Comparison of ENCODE assay signal across 8 cellular contexts in the genomic region with DNA sequence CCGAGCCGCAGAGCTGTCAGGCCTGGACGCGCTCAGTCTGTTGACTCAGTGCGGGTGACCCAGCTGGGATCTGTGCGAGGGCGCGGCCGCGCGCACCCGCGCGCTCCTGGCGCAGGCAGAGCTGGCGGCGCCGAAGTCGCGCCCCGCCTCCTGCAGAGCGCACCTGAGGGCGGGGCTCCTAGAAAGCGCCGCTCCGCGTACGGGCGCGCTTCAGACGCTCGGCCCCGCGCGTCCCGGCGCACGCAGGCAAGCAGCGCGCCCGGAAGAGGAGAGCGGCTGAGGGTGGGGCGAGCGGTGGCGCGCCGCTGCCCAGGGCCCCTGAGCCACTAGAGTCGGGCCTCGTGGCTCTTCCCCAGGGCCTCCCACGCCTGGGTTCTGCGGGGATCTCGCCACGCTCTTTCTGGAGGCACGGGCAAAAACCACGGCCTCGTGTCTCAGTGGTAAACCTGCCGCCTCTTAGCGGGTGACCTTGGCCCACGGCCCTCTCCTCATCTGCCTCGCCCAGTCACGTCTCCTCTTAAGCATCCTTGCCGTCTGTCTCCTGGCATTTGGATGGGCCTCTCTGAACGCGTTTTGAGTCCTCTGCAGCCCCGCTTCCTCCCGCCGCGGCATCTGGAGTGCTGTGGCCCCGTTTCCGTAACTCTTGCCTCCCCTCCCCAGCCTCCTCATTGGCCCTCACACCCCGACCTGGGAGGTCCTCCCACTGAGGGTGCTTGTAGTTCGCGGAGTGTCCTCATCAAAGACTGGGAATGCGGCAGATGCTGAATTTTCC. TPM values are rescaled to one million over a fixed set of nuclear protein-coding genes. Genes with fewer than 3 reads are reported as not detected.
DNase-seq lines count a peak whose midpoint lies in the region; ATAC-seq, FAIRE-seq and TF ChIP-seq lines count a peak whose summit lies in the region.

A gene with protein sequence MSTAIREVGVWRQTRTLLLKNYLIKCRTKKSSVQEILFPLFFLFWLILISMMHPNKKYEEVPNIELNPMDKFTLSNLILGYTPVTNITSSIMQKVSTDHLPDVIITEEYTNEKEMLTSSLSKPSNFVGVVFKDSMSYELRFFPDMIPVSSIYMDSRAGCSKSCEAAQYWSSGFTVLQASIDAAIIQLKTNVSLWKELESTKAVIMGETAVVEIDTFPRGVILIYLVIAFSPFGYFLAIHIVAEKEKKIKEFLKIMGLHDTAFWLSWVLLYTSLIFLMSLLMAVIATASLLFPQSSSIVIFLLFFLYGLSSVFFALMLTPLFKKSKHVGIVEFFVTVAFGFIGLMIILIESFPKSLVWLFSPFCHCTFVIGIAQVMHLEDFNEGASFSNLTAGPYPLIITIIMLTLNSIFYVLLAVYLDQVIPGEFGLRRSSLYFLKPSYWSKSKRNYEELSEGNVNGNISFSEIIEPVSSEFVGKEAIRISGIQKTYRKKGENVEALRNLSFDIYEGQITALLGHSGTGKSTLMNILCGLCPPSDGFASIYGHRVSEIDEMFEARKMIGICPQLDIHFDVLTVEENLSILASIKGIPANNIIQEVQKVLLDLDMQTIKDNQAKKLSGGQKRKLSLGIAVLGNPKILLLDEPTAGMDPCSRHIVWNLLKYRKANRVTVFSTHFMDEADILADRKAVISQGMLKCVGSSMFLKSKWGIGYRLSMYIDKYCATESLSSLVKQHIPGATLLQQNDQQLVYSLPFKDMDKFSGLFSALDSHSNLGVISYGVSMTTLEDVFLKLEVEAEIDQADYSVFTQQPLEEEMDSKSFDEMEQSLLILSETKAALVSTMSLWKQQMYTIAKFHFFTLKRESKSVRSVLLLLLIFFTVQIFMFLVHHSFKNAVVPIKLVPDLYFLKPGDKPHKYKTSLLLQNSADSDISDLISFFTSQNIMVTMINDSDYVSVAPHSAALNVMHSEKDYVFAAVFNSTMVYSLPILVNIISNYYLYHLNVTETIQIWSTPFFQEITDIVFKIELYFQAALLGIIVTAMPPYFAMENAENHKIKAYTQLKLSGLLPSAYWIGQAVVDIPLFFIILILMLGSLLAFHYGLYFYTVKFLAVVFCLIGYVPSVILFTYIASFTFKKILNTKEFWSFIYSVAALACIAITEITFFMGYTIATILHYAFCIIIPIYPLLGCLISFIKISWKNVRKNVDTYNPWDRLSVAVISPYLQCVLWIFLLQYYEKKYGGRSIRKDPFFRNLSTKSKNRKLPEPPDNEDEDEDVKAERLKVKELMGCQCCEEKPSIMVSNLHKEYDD (N-terminal part only) (minus strand): TSS at position 74 of the 772 bp plus-strand sequence. CDS start 12,718 bp downstream, outside the sequence.

- no peaks in the 10 kb centered on the region for H3K9me3 ChIP-seq in left ventricle myocardium inferior (replicated peaks)
- H3K9me3 ChIP-seq in upper lobe of right lung: no peaks in the 10 kb centered on the region

- ATAC-seq in HG02763 (IDR thresholded peaks at IDR 0.05; ENCODE audit: unreplicated experiment): peak; percentile 94
- ATAC-seq in upper lobe of right lung: peak; percentile 98

- H3K9me3 Mint-ChIP-seq in progenitor cell of endocrine pancreas (ENCODE audit: low read depth): no peaks in the 10 kb centered on the region

- intact Hi-C loops in left ventricle myocardium inferior (cut with micrococcal nuclease) (no loop called here), upper lobe of right lung (cut with DNase I) (no loop called here)

- H3K36me3 Mint-ChIP-seq in progenitor cell of endocrine pancreas (ENCODE audit: insufficient read depth): no peaks in the 10 kb centered on the region

- TF ChIP-seq CTCF in left ventricle myocardium inferior (IDR thresholded peaks at IDR 0.05; ENCODE audit: borderline replicate concordance) (no peak), progenitor cell of endocrine pancreas (IDR thresholded peaks at IDR 0.05; ENCODE audit: unreplicated experiment) (no peak), upper lobe of right lung (IDR thresholded peaks at IDR 0.05) (no peak)

- H3K4me1 ChIP-seq in left ventricle myocardium inferior: peaks cover 35% of the 10 kb centered on the region
- peaks cover 4% of the 10 kb centered on the region for H3K4me1 ChIP-seq in upper lobe of right lung

- peak within 1 kb of the TSS; percentile 91 for H3K4me3 Mint-ChIP-seq in progenitor cell of endocrine pancreas (ENCODE audit: low read depth)

- peaks cover 11% of the 10 kb centered on the region for H3K27me3 Mint-ChIP-seq in progenitor cell of endocrine pancreas

- peak within 1 kb of the TSS; percentile 94 for H3K27ac Mint-ChIP-seq in progenitor cell of endocrine pancreas

- no peaks in the 10 kb centered on the region for H3K36me3 ChIP-seq in left ventricle myocardium inferior
- no peaks in the 10 kb centered on the region for H3K36me3 ChIP-seq in upper lobe of right lung

- peak; percentile 88 for TF ChIP-seq POLR2A in GM12891 (IDR thresholded peaks at IDR 0.05; ENCODE audit: low read depth, low read length)

- H3K27ac ChIP-seq in left ventricle myocardium inferior (replicated peaks): peak within 1 kb of the TSS; percentile 88
- peak within 1 kb of the TSS; percentile 76 for H3K27ac ChIP-seq in upper lobe of right lung

- peak within 1 kb of the TSS; percentile 75 for H3K4me3 ChIP-seq in left ventricle myocardium inferior
- H3K4me3 ChIP-seq in upper lobe of right lung: peak within 1 kb of the TSS; percentile 73

- FAIRE-seq in GM12891 (lab: Jason Lieb, UNC): peak; percentile 98

- DNase-seq in GM12891 (ENCODE audit: insufficient read length, low spot score) (peak; percentile 88), NCI-H1417 treated with DMSO at 0.1 percent for 48 hours (lab: John Stamatoyannopoulos, UW) (peak; percentile 60), T-helper 1 cell (peak; percentile 75 to 96 (median 79)), amygdala (lab: John Stamatoyannopoulos, UW) (peak in 49 of 56 donors; percentile 18 to 83 (median 63)), left ventricle myocardium inferior (peak; percentile 82), progenitor cell of endocrine pancreas (ENCODE audit: low spot score, unreplicated experiment) (peak; percentile 87), upper lobe of right lung (peak; percentile 94)

- no peaks in the 10 kb centered on the region for H3K27me3 ChIP-seq in left ventricle myocardium inferior (ENCODE audit: low read depth)
- H3K27me3 ChIP-seq in upper lobe of right lung: no peaks in the 10 kb centered on the region

- peaks cover 20% of the 10 kb centered on the region for H3K4me1 Mint-ChIP-seq in progenitor cell of endocrine pancreas (ENCODE audit: low read depth)

TF ChIP-seq in GM12891, 5 proteins besides CTCF, POLR2A, EP300 and RAD21:
- peak; percentile 45 for TF ChIP-seq PAX5 (IDR thresholded peaks at IDR 0.05; ENCODE audit: insufficient read depth, low read length, severe bottlenecking)
- TF ChIP-seq POLR2AphosphoS5 (IDR thresholded peaks at IDR 0.05; ENCODE audit: low read depth, low read length): peak; percentile 92
- 0 out of 2 replicates have a peak, but pooled peaks have one; percentile 15 for TF ChIP-seq SPI1 (IDR thresholded peaks at IDR 0.05; ENCODE audit: low read depth, low read length)
- no peak for TF ChIP-seq POU2F2 (IDR thresholded peaks at IDR 0.05; ENCODE audit: low read depth, low read length)
- peak; percentile 83 for TF ChIP-seq TAF1 (IDR thresholded peaks at IDR 0.05; ENCODE audit: low read depth, low read length)

RNA-seq across cellular contexts. Expression of the gene that starts here (rescaled TPM):
- polyA plus RNA-seq in GM12891 (2012; ENCODE audit: low read depth, missing spikeins): 15.6 TPM
- total RNA-seq in left ventricle myocardium inferior (17.1 TPM), progenitor cell of endocrine pancreas (10.9 and 12.7 TPM in 2 replicates), upper lobe of right lung (20.7 TPM)

Comparison
In these comparisons a context has a peak if more than half of its experiments do, and no peak if none do; other contexts are left out.
1. Peak in every context shown above with its lines: DNase-seq, ATAC-seq, H3K4me3 ChIP-seq and H3K27ac ChIP-seq.